8 cellular contexts compared by ENCODE assay signal in genomic region chr10:115417585-115418265, GRCh38.
A peak's percentile ranks its signal among the peaks of the same experiment; 100 is the strongest.
DNase-seq lines count a peak whose midpoint lies in the region; ATAC-seq, FAIRE-seq and TF ChIP-seq lines count a peak whose summit lies in the region.

No MANE protein-coding gene starts in this region.

- H4K91ac ChIP-seq in mesenchymal stem cell (ENCODE audit: low read length): no peak overlapping the region

- no peaks in the 10 kb centered on the region for H3K27me3 ChIP-seq in AG04450 (ENCODE audit: control insufficient read depth, insufficient read depth, low read length)
- H3K27me3 ChIP-seq in mesenchymal stem cell (ENCODE audit: control insufficient read depth in 1 of 2, insufficient read depth in 1 of 2, low read length in 2 of 2): no peaks in the 10 kb centered on the region
- no peaks in the 10 kb centered on the region for H3K27me3 ChIP-seq in CD4-positive, alpha-beta memory T cell (ENCODE audit: insufficient read depth, low read length)

- intact Hi-C loops in CD4-positive, alpha-beta memory T cell (cut with micrococcal nuclease): no loop called here

- H3K27ac ChIP-seq in AG04450 (ENCODE audit: low read depth, low read length) (no peak overlapping the region), mesenchymal stem cell (ENCODE audit: low read length, poor library complexity, severe bottlenecking) (no peak overlapping the region)
- no peak overlapping the region for H3K27ac ChIP-seq in CD4-positive, alpha-beta memory T cell (ENCODE audit: low read depth, low read length)

- no peak overlapping the region for H3K14ac ChIP-seq in mesenchymal stem cell (ENCODE audit: low read length in 2 of 2)

- ATAC-seq in HG02588 (IDR thresholded peaks at IDR 0.05; ENCODE audit: unreplicated experiment): peak; percentile 76

- H2BK12ac ChIP-seq in mesenchymal stem cell (ENCODE audit: low read length in 2 of 2): no peak overlapping the region

- no peak overlapping the region for H3K9ac ChIP-seq in mesenchymal stem cell (ENCODE audit: low read length)

- no peaks in the 10 kb centered on the region for H3K36me3 Mint-ChIP-seq in CD4-positive, alpha-beta memory T cell
- peaks cover 3% of the 10 kb centered on the region for H3K36me3 Mint-ChIP-seq in mesothelial cell of epicardium

- in situ Hi-C loops in astrocyte of the spinal cord (cut with HindIII; ENCODE audit: low sequenced_read_pairs): no loop called here

- H3K4me3 ChIP-seq in AG04450 (ENCODE audit: low read depth, low read length) (no peak overlapping the region), astrocyte of the spinal cord (ENCODE audit: low read depth, low read length) (no peak overlapping the region), mesenchymal stem cell (ENCODE audit: insufficient read depth in 1 of 2, low read depth in 1 of 2, low read length in 2 of 2) (no peak overlapping the region)
- H3K4me3 ChIP-seq in CD4-positive, alpha-beta memory T cell (ENCODE audit: low read length in 2 of 2): no peak overlapping the region

- H3K79me1 ChIP-seq in mesenchymal stem cell (replicated peaks; ENCODE audit: low read length, poor library complexity, severe bottlenecking): no peaks in the 10 kb centered on the region

- H3K9me3 ChIP-seq in AG04450 (ENCODE audit: control insufficient read depth, insufficient read depth, low read length) (no peaks in the 10 kb centered on the region), mesenchymal stem cell (ENCODE audit: control insufficient read depth, low read length) (no peaks in the 10 kb centered on the region)
- no peaks in the 10 kb centered on the region for H3K9me3 ChIP-seq in CD4-positive, alpha-beta memory T cell (ENCODE audit: control insufficient read depth in 1 of 2, low read length in 2 of 2)

- no peaks in the 10 kb centered on the region for H3K27me3 Mint-ChIP-seq in CD4-positive, alpha-beta memory T cell
- H3K27me3 Mint-ChIP-seq in mesothelial cell of epicardium (ENCODE audit: low read depth): peaks cover 3% of the 10 kb centered on the region

- TF ChIP-seq POLR2A in GM12891 (IDR thresholded peaks at IDR 0.05; ENCODE audit: low read depth, low read length): no peak

- POLR2A ChIA-PET in AG04450 (lab: Yijun Ruan, JAX): no interaction called here
- POLR2A ChIA-PET in CD4-positive, alpha-beta memory T cell (lab: Charles Lee; ENCODE audit: partially characterized antibody): no interaction called here

- CTCF ChIA-PET in AG04450 (lab: Charles Lee): interaction anchor here (1.1 to 3.0 kb wide), 5 partner anchors 76 to 967 kb away, joined by 3 to 25 read pairs (median 3); no protein-coding TSS in a partner anchor
- CTCF ChIA-PET in CD4-positive, alpha-beta memory T cell (lab: Charles Lee; ENCODE audit: partially characterized antibody): no interaction called here

- peak; percentile 68 for FAIRE-seq in GM12891 (lab: Jason Lieb, UNC)

- peaks cover 0 to 6% of the 10 kb centered on the region in 2 experiments for H3K36me3 ChIP-seq in mesenchymal stem cell (ENCODE audit: control insufficient read depth in 1 of 2, insufficient read depth in 2 of 2, low read depth in 1 of 2, low read length in 2 of 2)
- H3K36me3 ChIP-seq in CD4-positive, alpha-beta memory T cell (ENCODE audit: insufficient read depth, low read length): no peaks in the 10 kb centered on the region

- H2AK5ac ChIP-seq in mesenchymal stem cell (ENCODE audit: low read length, severe bottlenecking): no peak overlapping the region

- peaks cover 0 to 21% (median 13%) of the 10 kb centered on the region in 8 donors for H3K9me3 Mint-ChIP-seq in CD4-positive, alpha-beta memory T cell
- H3K9me3 Mint-ChIP-seq in mesothelial cell of epicardium: peaks cover 34% of the 10 kb centered on the region

- H2BK5ac ChIP-seq in mesenchymal stem cell (ENCODE audit: low read depth, low read length, poor library complexity, severe bottlenecking): no peak overlapping the region

- H3K4ac ChIP-seq in mesenchymal stem cell (ENCODE audit: low read depth in 1 of 2, low read length in 2 of 2): no peak overlapping the region

- no peak overlapping the region for H3K27ac Mint-ChIP-seq in CD4-positive, alpha-beta memory T cell
- H3K27ac Mint-ChIP-seq in mesothelial cell of epicardium: no peak overlapping the region

- H3K4me2 ChIP-seq in mesenchymal stem cell (ENCODE audit: low read length, poor library complexity, severe bottlenecking): no peak overlapping the region

- TF ChIP-seq CTCF in AG04450 (IDR thresholded peaks at IDR 0.05; ENCODE audit: low read depth, low read length) (peak; percentile 78), astrocyte of the spinal cord (IDR thresholded peaks at IDR 0.05; ENCODE audit: low read depth, low read length) (peak; percentile 85), mesothelial cell of epicardium (IDR thresholded peaks at IDR 0.05; ENCODE audit: unreplicated experiment) (no peak)

- H3K4me3 Mint-ChIP-seq in CD4-positive, alpha-beta memory T cell: no peak overlapping the region
- H3K4me3 Mint-ChIP-seq in mesothelial cell of epicardium: no peak overlapping the region

- no peak overlapping the region for H4K8ac ChIP-seq in mesenchymal stem cell (ENCODE audit: low read length)

- H3K4me1 ChIP-seq in mesenchymal stem cell (ENCODE audit: control insufficient read depth, insufficient read depth, low read depth, low read length): no peaks in the 10 kb centered on the region
- H3K4me1 ChIP-seq in CD4-positive, alpha-beta memory T cell (ENCODE audit: insufficient read depth, low read length): no peaks in the 10 kb centered on the region

- DNase-seq in AG04450 (ENCODE audit: low read depth, low spot score): peak; percentile 6
- peak; percentile 12 for DNase-seq in GM12891 (ENCODE audit: insufficient read length, low spot score)
- DNase-seq in M059J (ENCODE audit: low read depth): peak; percentile 53
- peak; percentile 50 for DNase-seq in astrocyte of the spinal cord (ENCODE audit: low read depth, low spot score)
- peak; percentile 70 for DNase-seq in mesenchymal stem cell
- no peak for DNase-seq in CD4-positive, alpha-beta memory T cell
- no peak for DNase-seq in mesothelial cell of epicardium (ENCODE audit: low spot score in 2 of 2, unreplicated experiment in 2 of 2)

- no peak overlapping the region for H2BK15ac ChIP-seq in mesenchymal stem cell (ENCODE audit: low read depth, poor library complexity, severe bottlenecking)

- H2BK120ac ChIP-seq in mesenchymal stem cell (ENCODE audit: low read depth, low read length): no peak overlapping the region

- H2AFZ ChIP-seq in mesenchymal stem cell (ENCODE audit: low read depth, low read length): no peak overlapping the region

- H3K18ac ChIP-seq in mesenchymal stem cell (ENCODE audit: low read depth in 1 of 2, low read length in 2 of 2): no peak overlapping the region

- H3K23ac ChIP-seq in mesenchymal stem cell (ENCODE audit: low read length in 2 of 2): no peak overlapping the region

- no peaks in the 10 kb centered on the region for H3K4me1 Mint-ChIP-seq in CD4-positive, alpha-beta memory T cell
- H3K4me1 Mint-ChIP-seq in mesothelial cell of epicardium: no peaks in the 10 kb centered on the region

TF ChIP-seq in GM12891, 5 proteins besides CTCF, POLR2A, EP300 and RAD21:
- TF ChIP-seq PAX5 (IDR thresholded peaks at IDR 0.05; ENCODE audit: insufficient read depth, low read length, severe bottlenecking): no peak
- no peak for TF ChIP-seq POLR2AphosphoS5 (IDR thresholded peaks at IDR 0.05; ENCODE audit: low read depth, low read length)
- no peak for TF ChIP-seq POU2F2 (IDR thresholded peaks at IDR 0.05; ENCODE audit: low read depth, low read length)
- TF ChIP-seq SPI1 (IDR thresholded peaks at IDR 0.05; ENCODE audit: low read depth, low read length): no peak

Comparison
In these comparisons a context has a peak if more than half of its experiments do, and no peak if none do; other contexts are left out.
1. DNase-seq: peak in AG04450 (single experiment), GM12891 (single experiment), M059J (single experiment), astrocyte of the spinal cord (single experiment) and mesenchymal stem cell (single experiment); none in CD4-positive, alpha-beta memory T cell (0 of 5) and mesothelial cell of epicardium (0 of 2).